In genomic region chr12:6049587-6049986, GRCh38 we compare ENCODE assay signal across 31 cellular contexts.
A peak's percentile ranks its signal among the peaks of the same experiment; 100 is the strongest.
DNase-seq lines count a peak whose midpoint lies in the region; ATAC-seq and TF ChIP-seq lines count a peak whose summit lies in the region.
"Had no signal": no experiment of that assay in that cellular context is flagged by ENCODE, and none has a peak within 500 bp of the region (broad histone marks: within the 10 kb centered on the region; RNA-seq: fewer than 3 reads in every experiment).

No MANE protein-coding gene starts in this region.

- DNase-seq in HFFc6 (peak; percentile 49), dedifferentiated amniotic fluid mesenchymal stem cell (ENCODE audit: extremely low spot score) (peak; percentile 69), right lobe of liver (no peak), tibial artery (peak in 1 of 2 donors; percentile 77), mesenteric fat pad (ENCODE audit: low spot score) (no peak)
- DNase-seq: activated CD4-positive, alpha-beta T cell treated with anti-CD3 and anti-CD28 coated beads for 36 hours; activated CD8-positive, alpha-beta memory T cell treated with anti-CD3 and anti-CD28 coated beads, Interleukin-2, amount 50 U/mL, for 48 hours; activated CD8-positive, alpha-beta T cell treated with anti-CD3 and anti-CD28 coated beads for 36 hours; activated naive CD4-positive, alpha-beta T cell treated with Interleukin-2 at 50 U/mL for 16 hours; brain microvascular endothelial cell; DMS153; effector CD8-positive, alpha-beta T cell; foreskin melanocyte; KBM-7; kidney glomerular epithelial cell; NCI-H1105 treated with DMSO at 0.1 percent for 48 hours; NCI-H187 treated with DMSO at 0.1 percent for 48 hours; NCI-H2171; nephron progenitor cell; ovary; stimulated activated CD4-positive, alpha-beta T cell treated with anti-CD3 and anti-CD28 coated beads, Interleukin-1b, Interleukin-23, amount 100 ng/mL, for 48 hours; stimulated activated naive CD8-positive, alpha-beta T cell treated with anti-CD3 and anti-CD28 coated beads, Interleukin-15, Interleukin-2, amounts not matched to agents 100 U/mL and 50 U/mL, for 24 hours; T1000 had no signal

- no peaks in the 10 kb centered on the region for H3K27me3 ChIP-seq in right lobe of liver
- H3K27me3 ChIP-seq in tibial artery: no peaks in the 10 kb centered on the region
- H3K27me3 ChIP-seq: BLaER1 treated with 17β-estradiol and CSF1 and Interleukin-3, amounts not matched to agents 10 nM and 100 nM; brain microvascular endothelial cell; ovary; SJSA1; tibial nerve had no signal

- peaks cover 1% of the 10 kb centered on the region; the same call in 1 of the 2 replicates for H3K27me3 Mint-ChIP-seq in HFFc6 (ENCODE audit: insufficient read depth)
- H3K27me3 Mint-ChIP-seq: activated CD8-positive, alpha-beta T cell treated with anti-CD3 and anti-CD28 coated beads for 36 hours had no signal

- H3K4me1 ChIP-seq in right lobe of liver: peaks cover 0 to 8% (median 0%) of the 10 kb centered on the region in 4 donors
- peaks cover 0 to 32% (median 10%) of the 10 kb centered on the region in 4 donors for H3K4me1 ChIP-seq in tibial artery

- TF ChIP-seq CTCF in HFFc6 (IDR thresholded peaks at IDR 0.05) (no peak), right lobe of liver (IDR thresholded peaks at IDR 0.05) (no peak), tibial artery (IDR thresholded peaks at IDR 0.05) (no peak)

- ATAC-seq in right lobe of liver (peak; percentile 36 to 70 (median 60)), GM19455 (IDR thresholded peaks at IDR 0.05; ENCODE audit: unreplicated experiment) (no peak), HG02798 (IDR thresholded peaks at IDR 0.05; ENCODE audit: poor library complexity, unreplicated experiment) (no peak)
- ATAC-seq: activated CD4-positive, alpha-beta T cell treated with anti-CD3 and anti-CD28 coated beads for 36 hours; activated CD8-positive, alpha-beta T cell treated with anti-CD3 and anti-CD28 coated beads for 36 hours; stimulated activated naive CD8-positive, alpha-beta T cell treated with anti-CD3 and anti-CD28 coated beads, Interleukin-15, Interleukin-2, amounts not matched to agents 100 U/mL and 50 U/mL, for 24 hours had no signal

- intact Hi-C loops in right lobe of liver (cut with DNase I): no loop called here
- intact Hi-C loops in tibial artery (cut with DNase I; ENCODE audit: low total_unique reads): no loop called here

- H3K36me3 ChIP-seq in right lobe of liver (no peaks in the 10 kb centered on the region), tibial artery (no peaks in the 10 kb centered on the region)
- H3K36me3 ChIP-seq: BLaER1 treated with 17β-estradiol and CSF1 and Interleukin-3, amounts not matched to agents 10 nM and 100 nM; brain microvascular endothelial cell; ovary; SJSA1; tibial nerve had no signal

- H3K9me3 Mint-ChIP-seq in HFFc6: no peaks in the 10 kb centered on the region
- H3K9me3 Mint-ChIP-seq: activated CD8-positive, alpha-beta T cell treated with anti-CD3 and anti-CD28 coated beads for 36 hours; activated T-helper 1 cell treated with anti-CD3 and anti-CD28 coated beads, Interleukin-12 subunit alpha, Interleukin-12 subunit beta, Interleukin-2, Interleukin-4 antibody, amounts not matched to agents 30 ng/mL and 10 ng/mL and 1 ng/mL, durations not matched to agents 14 hours and 24 hours and 36 hours; nephron progenitor cell had no signal

- no peak overlapping the region for H3K4me3 Mint-ChIP-seq in HFFc6
- H3K4me3 Mint-ChIP-seq: activated CD4-positive, alpha-beta T cell treated with anti-CD3 and anti-CD28 coated beads for 36 hours; activated CD8-positive, alpha-beta T cell treated with anti-CD3 and anti-CD28 coated beads for 36 hours; activated T-helper 1 cell treated with anti-CD3 and anti-CD28 coated beads, Interleukin-12 subunit alpha, Interleukin-12 subunit beta, Interleukin-2, Interleukin-4 antibody, amounts not matched to agents 30 ng/mL and 10 ng/mL and 1 ng/mL, durations not matched to agents 14 hours and 24 hours and 36 hours; nephron progenitor cell had no signal

- peaks cover 58% of the 10 kb centered on the region for H3K4me1 Mint-ChIP-seq in HFFc6 (ENCODE audit: low read depth)
- H3K4me1 Mint-ChIP-seq: activated CD4-positive, alpha-beta T cell treated with anti-CD3 and anti-CD28 coated beads for 36 hours had no signal

- no peak overlapping the region for H3K27ac ChIP-seq in right lobe of liver
- peak overlapping the region; percentile 20 to 58 for H3K27ac ChIP-seq in tibial artery
- H3K27ac ChIP-seq: BLaER1 treated with 17β-estradiol and CSF1 and Interleukin-3, amounts not matched to agents 10 nM and 100 nM; brain microvascular endothelial cell; epithelial cell of prostate; ovary; SJSA1; tibial nerve; VCaP had no signal

- TF ChIP-seq POLR2A in right lobe of liver (IDR thresholded peaks at IDR 0.05): no peak

- H3K4me3 ChIP-seq in right lobe of liver: no peak overlapping the region
- H3K4me3 ChIP-seq in tibial artery: no peak overlapping the region
- H3K4me3 ChIP-seq: BLaER1 treated with 17β-estradiol and CSF1 and Interleukin-3, amounts not matched to agents 10 nM and 100 nM; ovary; SJSA1; tibial nerve had no signal

- peaks cover 4% of the 10 kb centered on the region; the same call in 1 of the 2 replicates for H3K36me3 Mint-ChIP-seq in HFFc6 (ENCODE audit: low read depth)

- peak overlapping the region; percentile 71 for H3K27ac Mint-ChIP-seq in HFFc6
- H3K27ac Mint-ChIP-seq: activated CD4-positive, alpha-beta T cell treated with anti-CD3 and anti-CD28 coated beads for 36 hours; activated CD8-positive, alpha-beta T cell treated with anti-CD3 and anti-CD28 coated beads for 36 hours; activated T-helper 1 cell treated with anti-CD3 and anti-CD28 coated beads, Interleukin-12 subunit alpha, Interleukin-12 subunit beta, Interleukin-2, Interleukin-4 antibody, amounts not matched to agents 30 ng/mL and 10 ng/mL and 1 ng/mL, durations not matched to agents 14 hours and 24 hours and 36 hours; nephron progenitor cell had no signal

- no peaks in the 10 kb centered on the region for H3K9me3 ChIP-seq in right lobe of liver
- no peaks in the 10 kb centered on the region for H3K9me3 ChIP-seq in tibial artery
- H3K9me3 ChIP-seq: ovary, SJSA1, tibial nerve had no signal

Comparison
In these comparisons a context has a peak if more than half of its experiments do, and no peak if none do; other contexts are left out.
1. DNase-seq: peak in HFFc6 (single experiment) and dedifferentiated amniotic fluid mesenchymal stem cell (single experiment); none in right lobe of liver (0 of 3) and mesenteric fat pad (single experiment).
2. ATAC-seq: peak in right lobe of liver (4 of 4); none in GM19455 (single experiment) and HG02798 (single experiment).
3. H3K27ac ChIP-seq: peak in tibial artery (2 of 2); none in right lobe of liver (0 of 3).